ENCODE assay signal across 8 cellular contexts in genomic region chr16:4327386-4327781, GRCh38. TPM values are rescaled to one million over a fixed set of nuclear protein-coding genes. Genes with fewer than 3 reads are reported as not detected.
A peak's percentile ranks its signal among the peaks of the same experiment; 100 is the strongest.
DNase-seq lines count a peak whose midpoint lies in the region; ATAC-seq and TF ChIP-seq lines count a peak whose summit lies in the region.

No MANE protein-coding gene starts in this region.

- peaks cover 88% of the 10 kb centered on the region for H3K79me2 ChIP-seq in mammary epithelial cell (ENCODE audit: insufficient read depth, low read length)

- H3K4me1 ChIP-seq in HUES6 (ENCODE audit: control insufficient read depth, insufficient read depth, low read length) (peaks cover 32% of the 10 kb centered on the region), mammary epithelial cell (ENCODE audit: insufficient read depth, low read length) (peaks cover 31% of the 10 kb centered on the region), right lobe of liver (peaks cover 0 to 24% (median 5%) of the 10 kb centered on the region in 4 donors), subcutaneous abdominal adipose tissue (ENCODE audit: control insufficient read depth in 5 of 5, insufficient read depth in 5 of 5, low read length in 5 of 5) (peaks cover 4 to 66% (median 59%) of the 10 kb centered on the region in 5 donors), foreskin keratinocyte (no peaks in the 10 kb centered on the region)

- H3K9me3 ChIP-seq in HUES6 (ENCODE audit: control insufficient read depth, insufficient read depth, low read depth, low read length) = 0 out of 2 replicates have a peak, but pooled peaks cover 2% of the 10 kb centered on the region
- H3K9me3 ChIP-seq in mammary epithelial cell (replicated peaks; ENCODE audit: insufficient read depth, low read length) = no peaks in the 10 kb centered on the region
- no peaks in the 10 kb centered on the region for H3K9me3 ChIP-seq in right lobe of liver
- H3K9me3 ChIP-seq in subcutaneous abdominal adipose tissue (ENCODE audit: control insufficient read depth in 5 of 5, low read length in 5 of 5) = no peaks in the 10 kb centered on the region

- no peak for TF ChIP-seq POLR2A in right lobe of liver (IDR thresholded peaks at IDR 0.05)

- H3K4me3 ChIP-seq in HUES6 (ENCODE audit: low read depth, low read length) (peak overlapping the region; percentile 41), mammary epithelial cell (replicated peaks in 1 of 3; ENCODE audit: insufficient read depth in 1 of 3, low read depth in 2 of 3, low read length in 3 of 3) (no peak overlapping the region), right lobe of liver (peak overlapping the region; percentile 32 to 56 (median 35)), subcutaneous abdominal adipose tissue (ENCODE audit: low read depth in 1 of 5, low read length in 5 of 5) (peak overlapping the region in 2 of 5 donors; percentile 36 to 46)

- CTCF ChIA-PET in mammary epithelial cell (lab: Charles Lee; ENCODE audit: low non-redundant PET) = no interaction called here

- WGBS in mammary epithelial cell (ENCODE audit: low coverage, missing lambda C conversion rate) = 60% methylated on average over 1 of the region's 33 CpGs
- WGBS in right lobe of liver (ENCODE audit: insufficient coverage, low coverage, low lambda C conversion rate, missing lambda C conversion rate) = no CpG with 5 or more reads among the region's 33 CpGs

- H3K27me3 ChIP-seq in HUES6 (ENCODE audit: control insufficient read depth, insufficient read depth, low read length) (no peaks in the 10 kb centered on the region), mammary epithelial cell (ENCODE audit: insufficient read depth, low read length) (no peaks in the 10 kb centered on the region), right lobe of liver (no peaks in the 10 kb centered on the region), subcutaneous abdominal adipose tissue (ENCODE audit: control insufficient read depth in 5 of 5, insufficient read depth in 4 of 5, low read length in 5 of 5) (no peaks in the 10 kb centered on the region), foreskin keratinocyte (no peaks in the 10 kb centered on the region)

- H3K27ac ChIP-seq in HUES6 (ENCODE audit: low read depth, low read length) (no peak overlapping the region), mammary epithelial cell (ENCODE audit: insufficient read depth, low read depth, low read length) (no peak overlapping the region), right lobe of liver (peak overlapping the region in 1 of 3 donors; percentile 57), subcutaneous abdominal adipose tissue (ENCODE audit: low read depth, low read length) (no peak overlapping the region), foreskin keratinocyte (no peak overlapping the region)

- intact Hi-C loops in mammary epithelial cell (cut with micrococcal nuclease) = no loop called here
- intact Hi-C loops in right lobe of liver (cut with DNase I) = no loop called here

- H3K9ac ChIP-seq in HUES6 (ENCODE audit: low read length) = no peak overlapping the region
- H3K9ac ChIP-seq in mammary epithelial cell (ENCODE audit: insufficient read depth, low read length) = no peak overlapping the region
- H3K9ac ChIP-seq in subcutaneous abdominal adipose tissue (ENCODE audit: low read length in 5 of 5) = peak overlapping the region in 3 of 5 donors; percentile 55 to 70 (median 64)

- no TSS peak for BruUV-seq in mammary epithelial cell (replicated peaks; lab: Mats Ljungman, UMichigan)

- H3K36me3 ChIP-seq in HUES6 (ENCODE audit: control insufficient read depth, insufficient read depth, low read length) (peaks cover 5% of the 10 kb centered on the region; the same call in 1 of the 2 replicates), mammary epithelial cell (ENCODE audit: insufficient read depth, low read length) (no peaks in the 10 kb centered on the region), right lobe of liver (no peaks in the 10 kb centered on the region), subcutaneous abdominal adipose tissue (ENCODE audit: control insufficient read depth in 5 of 5, insufficient read depth in 5 of 5, low read length in 5 of 5) (peaks cover 0 to 7% (median 1%) of the 10 kb centered on the region in 5 donors)

- DNase-seq in mammary epithelial cell (no peak), right lobe of liver (no peak), iPS-NIHi7 (ENCODE audit: extremely low spot score) (no peak), foreskin keratinocyte (no peak)

- H3K4me2 ChIP-seq in mammary epithelial cell (ENCODE audit: insufficient read depth, low read depth, low read length) = peak overlapping the region; percentile 18

- no peak overlapping the region for H2AFZ ChIP-seq in mammary epithelial cell (ENCODE audit: low read depth, low read length)

- TF ChIP-seq CTCF in mammary epithelial cell (conservative IDR thresholded peaks at IDR 0.05 in 1 of 2, IDR thresholded peaks at IDR 0.05 in 1 of 2; ENCODE audit: extremely low read depth in 1 of 2, insufficient read depth in 1 of 2, low read depth in 1 of 2, low read length in 2 of 2) (no peak), right lobe of liver (IDR thresholded peaks at IDR 0.05) (no peak), foreskin keratinocyte (conservative IDR thresholded peaks at IDR 0.05) (no peak)

- dilution Hi-C loops in mammary epithelial cell (cut with HindIII; ENCODE audit: low sequenced_read_pairs) = no loop called here

- in situ Hi-C loops in mammary epithelial cell (cut with MboI; ENCODE audit: low sequenced_read_pairs in 2 of 2) = no loop called here

- H4K20me1 ChIP-seq in mammary epithelial cell (ENCODE audit: insufficient read depth, low read length) = no peaks in the 10 kb centered on the region

- ATAC-seq in right lobe of liver = no peak
- no peak for ATAC-seq in GM19397 (IDR thresholded peaks at IDR 0.05; ENCODE audit: unreplicated experiment)
- ATAC-seq in HG02759 (IDR thresholded peaks at IDR 0.05; ENCODE audit: unreplicated experiment) = no peak
- no peak for ATAC-seq in foreskin keratinocyte

RNA-seq across cellular contexts. Expression of gene GLIS2, which starts 11.5 kb away (rescaled TPM):
- 10 to 100 TPM in 1 of 2 donors, 1 to 10 TPM in 1; 3.3 to 13.5 TPM for total RNA-seq in mammary epithelial cell
- 3.6 TPM for polyA plus RNA-seq in mammary epithelial cell
- 10.4 TPM for polyA minus RNA-seq in mammary epithelial cell
- 1 to 10 TPM in 5 of 6 experiments, under 1 TPM in 1; 0.79 to 2.6 (median 1.4) TPM for total RNA-seq in right lobe of liver
- total RNA-seq in foreskin keratinocyte = 5.0 and 5.3 TPM in 2 replicates
- 9.5 TPM in 2 replicates for polyA plus RNA-seq in foreskin keratinocyte

RNA-seq across cellular contexts. Expression of gene PAM16, which starts 23.7 kb away (rescaled TPM):
- total RNA-seq in mammary epithelial cell (10 to 100 TPM; 20.3 to 62.1 TPM), right lobe of liver (10 to 100 TPM; 27.9 to 45.9 (median 32.8) TPM), foreskin keratinocyte (42.8 and 49.2 TPM in 2 replicates)
- polyA plus RNA-seq in mammary epithelial cell (41.2 TPM), foreskin keratinocyte (73.7 and 76.5 TPM in 2 replicates)
- polyA minus RNA-seq in mammary epithelial cell = 3.8 TPM

RNA-seq across cellular contexts. Expression of gene VASN, which starts 44.3 kb away (rescaled TPM):
- total RNA-seq in mammary epithelial cell = 10 to 100 TPM in 1 of 2 donors, 1 to 10 TPM in 1; 5.0 to 25.5 TPM
- 1.9 TPM for polyA plus RNA-seq in mammary epithelial cell
- 0.67 TPM for polyA minus RNA-seq in mammary epithelial cell
- 10 to 100 TPM; 13.5 to 22.9 (median 16.8) TPM for total RNA-seq in right lobe of liver
- total RNA-seq in foreskin keratinocyte = 1.8 and 2.3 TPM in 2 replicates
- 1.5 and 2.0 TPM in 2 replicates for polyA plus RNA-seq in foreskin keratinocyte

RNA-seq across cellular contexts. Expression of gene TFAP4, which starts 54.6 kb away (rescaled TPM):
- total RNA-seq in mammary epithelial cell (10 to 100 TPM in 1 of 2 donors, 1 to 10 TPM in 1; 3.3 to 13.0 TPM), right lobe of liver (1 to 10 TPM; 2.6 to 5.8 (median 3.7) TPM), foreskin keratinocyte (13.7 and 19.7 TPM in 2 replicates)
- polyA plus RNA-seq in mammary epithelial cell (9.5 TPM), foreskin keratinocyte (11.9 and 15.1 TPM in 2 replicates)
- polyA minus RNA-seq in mammary epithelial cell = 6.4 TPM

Comparison
In these comparisons a context has a peak if more than half of its experiments do, and no peak if none do; other contexts are left out.
1. H3K4me3 ChIP-seq: peak in HUES6 (single experiment) and right lobe of liver (3 of 3); none in mammary epithelial cell (0 of 3).
2. H3K9ac ChIP-seq: peak in subcutaneous abdominal adipose tissue (3 of 5); none in HUES6 (single experiment) and mammary epithelial cell (single experiment).